ENCODE assay signal across 8 cellular contexts in genomic region chr20:62873681-62874031, GRCh38. TPM values are rescaled to one million over a fixed set of nuclear protein-coding genes. Genes with fewer than 3 reads are reported as not detected.
DNase-seq lines count a peak whose midpoint lies in the region; ATAC-seq and TF ChIP-seq lines count a peak whose summit lies in the region.
"Not testable (repeated sequence)": the region's sequence is repeated elsewhere in the genome, so short reads cannot be mapped to it uniquely, and the experiment has no call there.

No MANE protein-coding gene starts in this region.

- H3K27me3 ChIP-seq in esophagus muscularis mucosa; lower lobe of right lung (ENCODE audit: low read depth); spleen (replicated peaks in 1 of 7): not testable (repeated sequence)

- TF ChIP-seq POLR2A in esophagus muscularis mucosa (IDR thresholded peaks at IDR 0.05; ENCODE audit: low read depth); spleen (IDR thresholded peaks at IDR 0.05): not testable (repeated sequence)

- intact Hi-C loops in esophagus muscularis mucosa (cut with DNase I), result loop anchor here (2.0 kb wide), 1 partner anchor 135 kb away; no protein-coding TSS in a partner anchor
- intact Hi-C loops in lower lobe of right lung (cut with DNase I); spleen (cut with DNase I; ENCODE audit: low total_unique reads): not testable (repeated sequence)

- H3K9me3 Mint-ChIP-seq in activated T-helper 17 cell treated with anti-CD3 and anti-CD28 coated beads, Interleukin-2, amount 50 U/mL, for 72 hours, result not testable (repeated sequence)

- DNase-seq in AML-193 (lab: John Stamatoyannopoulos, UW) (peak; percentile 4 to 21), NCI-H1105 treated with DMSO at 0.1 percent for 48 hours (lab: John Stamatoyannopoulos, UW) (peak; percentile 33), SHP77 (lab: John Stamatoyannopoulos, UW) (peak; percentile 41 to 68), lower lobe of right lung (peak; percentile 72)
- not testable (repeated sequence) for DNase-seq in GM13976 (ENCODE audit: low spot score); esophagus muscularis mucosa (ENCODE audit: extremely low spot score); spleen

- H3K4me3 ChIP-seq in esophagus muscularis mucosa, lower lobe of right lung, spleen: not testable (repeated sequence)

- H3K4me3 Mint-ChIP-seq in activated T-helper 17 cell treated with anti-CD3 and anti-CD28 coated beads, Interleukin-2, amount 50 U/mL, for 72 hours, result peak overlapping the region; percentile 53

- peaks cover 18% of the 10 kb centered on the region for H3K4me1 Mint-ChIP-seq in activated T-helper 17 cell treated with anti-CD3 and anti-CD28 coated beads, Interleukin-2, amount 50 U/mL, for 72 hours

- H3K27me3 Mint-ChIP-seq in activated T-helper 17 cell treated with anti-CD3 and anti-CD28 coated beads, Interleukin-2, amount 50 U/mL, for 72 hours, result not testable (repeated sequence)

- H3K36me3 Mint-ChIP-seq in activated T-helper 17 cell treated with anti-CD3 and anti-CD28 coated beads, Interleukin-2, amount 50 U/mL, for 72 hours (ENCODE audit: low read depth), result not testable (repeated sequence)

- H3K27ac ChIP-seq in esophagus muscularis mucosa (replicated peaks in 1 of 4), result peak overlapping the region in 3 of 4 donors; percentile 52 to 66 (median 58)
- not testable (repeated sequence) for H3K27ac ChIP-seq in lower lobe of right lung, spleen

- TF ChIP-seq EP300 in esophagus muscularis mucosa (IDR thresholded peaks at IDR 0.05), result not testable (repeated sequence)

- TF ChIP-seq CTCF in GM13976 (IDR thresholded peaks at IDR 0.05; ENCODE audit: borderline replicate concordance, control extremely low read depth, extremely low read depth, insufficient read depth, missing control alignments) (peak; percentile 54), esophagus muscularis mucosa (IDR thresholded peaks at IDR 0.05) (peak; percentile 60 to 82 (median 65)), lower lobe of right lung (IDR thresholded peaks at IDR 0.05) (peak; percentile 49), spleen (IDR thresholded peaks at IDR 0.05 in 8 of 11, conservative IDR thresholded peaks at IDR 0.05 in 3 of 11) (peak in 9 of 11 experiments; percentile 18 to 68 (median 55))

- H3K36me3 ChIP-seq in esophagus muscularis mucosa, lower lobe of right lung, spleen: not testable (repeated sequence)

- in situ Hi-C loops in GM13976 (cut with MboI; ENCODE audit: low sequenced_read_pairs, unreplicated experiment), result not testable (repeated sequence)

- ATAC-seq in activated T-helper 17 cell treated with anti-CD3 and anti-CD28 coated beads, Interleukin-2, amount 50 U/mL, for 72 hours (replicated peaks); lower lobe of right lung: not testable (repeated sequence)

- H3K27ac Mint-ChIP-seq in activated T-helper 17 cell treated with anti-CD3 and anti-CD28 coated beads, Interleukin-2, amount 50 U/mL, for 72 hours, result peak overlapping the region; percentile 71

- H3K9me3 ChIP-seq in esophagus muscularis mucosa, lower lobe of right lung, spleen: not testable (repeated sequence)

- WGBS in esophagus muscularis mucosa, result 3% methylated on average over 12 of the region's 15 CpGs
- WGBS in spleen, 5 donors, result 2 to 17% (median 10%) methylated on average over 13 to 15 of the region's 15 CpGs

- H3K4me1 ChIP-seq in esophagus muscularis mucosa (peaks cover 28 to 36% (median 33%) of the 10 kb centered on the region in 4 donors), lower lobe of right lung (peaks cover 22% of the 10 kb centered on the region), spleen (peaks cover 0 to 43% (median 19%) of the 10 kb centered on the region in 6 donors)

RNA-seq across cellular contexts. Expression of gene TCFL5, which starts 12.0 kb away (rescaled TPM):
- 1 to 10 TPM; 3.4 to 3.7 TPM for total RNA-seq in activated T-helper 17 cell treated with anti-CD3 and anti-CD28 coated beads, Interleukin-2, amount 50 U/mL, for 72 hours
- 10 to 100 TPM; 12.3 to 29.7 (median 18.8) TPM for total RNA-seq in esophagus muscularis mucosa
- total RNA-seq in lower lobe of right lung, result 8.2 TPM
- total RNA-seq in spleen, result 1 to 10 TPM; 4.1 to 8.8 (median 6.8) TPM
- polyA plus RNA-seq in spleen, result 1 to 10 TPM; 4.5 to 6.3 (median 5.3) TPM

RNA-seq across cellular contexts. Expression of gene DIDO1, which starts 52.6 kb away (rescaled TPM):
- 10 to 100 TPM; 51.4 to 51.5 TPM for total RNA-seq in activated T-helper 17 cell treated with anti-CD3 and anti-CD28 coated beads, Interleukin-2, amount 50 U/mL, for 72 hours
- total RNA-seq in esophagus muscularis mucosa (10 to 100 TPM; 48.9 to 61.6 (median 55.7) TPM), lower lobe of right lung (54.6 TPM), spleen (10 to 100 TPM; 61.2 to 79.6 (median 76.0) TPM)
- polyA plus RNA-seq in spleen, result 10 to 100 TPM; 17.4 to 23.2 (median 17.8) TPM

RNA-seq across cellular contexts. Expression of gene COL9A3, which starts 56.8 kb away (rescaled TPM):
- total RNA-seq in activated T-helper 17 cell treated with anti-CD3 and anti-CD28 coated beads, Interleukin-2, amount 50 U/mL, for 72 hours, result not detected
- total RNA-seq in esophagus muscularis mucosa (10 to 100 TPM; 13.4 to 22.9 (median 18.4) TPM), lower lobe of right lung (0.89 TPM), spleen (10 to 100 TPM in 3 of 7 donors, 1 to 10 TPM in 4; 1.2 to 16.7 (median 6.8) TPM)
- polyA plus RNA-seq in spleen, result 10 to 100 TPM; 10.9 to 14.7 (median 13.1) TPM
